ENCODE assay signal across 12 cellular contexts in genomic region chr15:72338617-72339321, GRCh38. TPM values are rescaled to one million over a fixed set of nuclear protein-coding genes. Genes with fewer than 3 reads are reported as not detected.
A peak's percentile ranks its signal among the peaks of the same experiment; 100 is the strongest.
DNase-seq lines count a peak whose midpoint lies in the region; ATAC-seq and TF ChIP-seq lines count a peak whose summit lies in the region.
"Had no signal": no experiment of that assay in that cellular context is flagged by ENCODE, and none has a peak within 500 bp of the region (broad histone marks: within the 10 kb centered on the region; RNA-seq: fewer than 3 reads in every experiment).

No MANE protein-coding gene starts in this region.

- DNase-seq in T-helper 17 cell (no peak), glutamatergic neuron (no peak), skeletal muscle cell (ENCODE audit: low read depth) (peak; percentile 80), NCI-H1092 treated with DMSO at 0.1 percent for 48 hours (lab: John Stamatoyannopoulos, UW) (no peak), G401 (ENCODE audit: low spot score) (no peak), endothelial cell (ENCODE audit: low spot score) (no peak)
- DNase-seq in activated CD8-positive, alpha-beta T cell treated with anti-CD3 and anti-CD28 coated beads, Interleukin-2, amount 10 ng/mL, durations not matched to agents 7 days and 5 days: no peak
- DNase-seq: activated T-cell treated with anti-CD3 and anti-CD28 coated beads, Interleukin-2, amount 50 U/mL, for 72 hours; cerebellar nuclear complex; NCI-H2081 treated with DMSO at 0.1 percent for 48 hours had no signal

- no peaks in the 10 kb centered on the region for H3K27me3 Mint-ChIP-seq in T-helper 17 cell
- peaks cover 3% of the 10 kb centered on the region for H3K27me3 Mint-ChIP-seq in glutamatergic neuron (ENCODE audit: unreplicated experiment)
- H3K27me3 Mint-ChIP-seq in activated CD8-positive, alpha-beta T cell treated with anti-CD3 and anti-CD28 coated beads, Interleukin-2, amount 10 ng/mL, durations not matched to agents 7 days and 5 days (ENCODE audit: low read depth): no peaks in the 10 kb centered on the region
- peaks cover 5% of the 10 kb centered on the region for H3K27me3 Mint-ChIP-seq in endothelial cell (ENCODE audit: unreplicated experiment)
- H3K27me3 Mint-ChIP-seq: memory B cell had no signal

- H3K9me3 ChIP-seq in T-helper 17 cell (ENCODE audit: control insufficient read depth, low read length, poor library complexity, severe bottlenecking): no peaks in the 10 kb centered on the region

- H3K27ac Mint-ChIP-seq in T-helper 17 cell: peak overlapping the region; percentile 8
- peak overlapping the region; percentile 69 for H3K27ac Mint-ChIP-seq in glutamatergic neuron (ENCODE audit: unreplicated experiment)
- H3K27ac Mint-ChIP-seq in activated CD8-positive, alpha-beta T cell treated with anti-CD3 and anti-CD28 coated beads, Interleukin-2, amount 10 ng/mL, durations not matched to agents 7 days and 5 days: no peak overlapping the region
- no peak overlapping the region for H3K27ac Mint-ChIP-seq in endothelial cell (ENCODE audit: unreplicated experiment)
- H3K27ac Mint-ChIP-seq: activated T-cell treated with anti-CD3 and anti-CD28 coated beads, Interleukin-2, amount 50 U/mL, for 72 hours; memory B cell had no signal

- H3K4me1 Mint-ChIP-seq in T-helper 17 cell (no peaks in the 10 kb centered on the region), glutamatergic neuron (ENCODE audit: low read depth, unreplicated experiment) (peaks cover 19% of the 10 kb centered on the region), endothelial cell (ENCODE audit: unreplicated experiment) (peaks cover 6% of the 10 kb centered on the region)
- H3K4me1 Mint-ChIP-seq in activated CD8-positive, alpha-beta T cell treated with anti-CD3 and anti-CD28 coated beads, Interleukin-2, amount 10 ng/mL, durations not matched to agents 7 days and 5 days (ENCODE audit: low read depth): no peaks in the 10 kb centered on the region
- H3K4me1 Mint-ChIP-seq: memory B cell had no signal

- H3K4me3 ChIP-seq in skeletal muscle cell (ENCODE audit: low read depth, low read length): no peak overlapping the region

- peaks cover 15% of the 10 kb centered on the region for H3K36me3 Mint-ChIP-seq in T-helper 17 cell (ENCODE audit: low read depth)
- no peaks in the 10 kb centered on the region for H3K36me3 Mint-ChIP-seq in glutamatergic neuron (ENCODE audit: unreplicated experiment)
- H3K36me3 Mint-ChIP-seq in activated CD8-positive, alpha-beta T cell treated with anti-CD3 and anti-CD28 coated beads, Interleukin-2, amount 10 ng/mL, durations not matched to agents 7 days and 5 days (ENCODE audit: low read depth): peaks cover 5% of the 10 kb centered on the region
- H3K36me3 Mint-ChIP-seq in endothelial cell (ENCODE audit: low read depth, unreplicated experiment): peaks cover 18% of the 10 kb centered on the region

- ATAC-seq in T-helper 17 cell: no peak
- ATAC-seq in activated CD8-positive, alpha-beta T cell treated with anti-CD3 and anti-CD28 coated beads, Interleukin-2, amount 10 ng/mL, durations not matched to agents 7 days and 5 days: no peak
- ATAC-seq: activated T-cell treated with anti-CD3 and anti-CD28 coated beads, Interleukin-2, amount 50 U/mL, for 72 hours had no signal

- H3K27ac ChIP-seq in C4-2B: peak overlapping the region; percentile 55

- no peaks in the 10 kb centered on the region for H3K9me3 Mint-ChIP-seq in glutamatergic neuron (ENCODE audit: unreplicated experiment)
- no peaks in the 10 kb centered on the region for H3K9me3 Mint-ChIP-seq in activated CD8-positive, alpha-beta T cell treated with anti-CD3 and anti-CD28 coated beads, Interleukin-2, amount 10 ng/mL, durations not matched to agents 7 days and 5 days (ENCODE audit: insufficient read depth)
- H3K9me3 Mint-ChIP-seq in endothelial cell (ENCODE audit: unreplicated experiment): no peaks in the 10 kb centered on the region
- H3K9me3 Mint-ChIP-seq: activated T-cell treated with anti-CD3 and anti-CD28 coated beads, Interleukin-2, amount 50 U/mL, for 72 hours; memory B cell had no signal

- CTCF ChIA-PET in activated CD8-positive, alpha-beta T cell treated with anti-CD3 and anti-CD28 coated beads, Interleukin-2, amount 10 ng/mL, durations not matched to agents 7 days and 5 days (lab: Charles Lee): no interaction called here

- POLR2A ChIA-PET in activated CD8-positive, alpha-beta T cell treated with anti-CD3 and anti-CD28 coated beads, Interleukin-2, amount 10 ng/mL, durations not matched to agents 7 days and 5 days (lab: Charles Lee): no interaction called here

- TF ChIP-seq CTCF in C4-2B (conservative IDR thresholded peaks at IDR 0.05) (no peak), glutamatergic neuron (IDR thresholded peaks at IDR 0.05; ENCODE audit: partially characterized antibody, unreplicated experiment) (no peak), endothelial cell (IDR thresholded peaks at IDR 0.05; ENCODE audit: unreplicated experiment) (no peak)

- H3K4me3 Mint-ChIP-seq in T-helper 17 cell (peak overlapping the region; percentile 64), glutamatergic neuron (ENCODE audit: unreplicated experiment) (peak overlapping the region; percentile 20), endothelial cell (ENCODE audit: unreplicated experiment) (no peak overlapping the region)
- H3K4me3 Mint-ChIP-seq in activated CD8-positive, alpha-beta T cell treated with anti-CD3 and anti-CD28 coated beads, Interleukin-2, amount 10 ng/mL, durations not matched to agents 7 days and 5 days: no peak overlapping the region
- H3K4me3 Mint-ChIP-seq: activated T-cell treated with anti-CD3 and anti-CD28 coated beads, Interleukin-2, amount 50 U/mL, for 72 hours; memory B cell had no signal

- in situ Hi-C loops in G401 (cut with HindIII; ENCODE audit: low sequenced_read_pairs): no loop called here

RNA-seq across cellular contexts. Expression of gene CELF6, which starts 18.8 kb away (rescaled TPM):
- 1 to 10 TPM; 1.4 to 1.9 TPM for total RNA-seq in T-helper 17 cell
- total RNA-seq in glutamatergic neuron (ENCODE audit: unreplicated experiment): 4.1 TPM
- under 1 TPM; 0.45 to 0.70 TPM for total RNA-seq in activated CD8-positive, alpha-beta T cell treated with anti-CD3 and anti-CD28 coated beads, Interleukin-2, amount 10 ng/mL, durations not matched to agents 7 days and 5 days
- total RNA-seq in G401 (2014; rRNA removed; shearing (Covaris generic)): 0.07 and 0.18 TPM in 2 replicates
- 0.21 TPM for total RNA-seq in endothelial cell (ENCODE audit: unreplicated experiment)

RNA-seq across cellular contexts. Expression of gene HEXA, which starts 37.0 kb away (rescaled TPM):
- total RNA-seq in T-helper 17 cell (10 to 100 TPM; 69.9 to 87.1 TPM), glutamatergic neuron (ENCODE audit: unreplicated experiment) (81.6 TPM), endothelial cell (ENCODE audit: unreplicated experiment) (123 TPM)
- total RNA-seq in activated CD8-positive, alpha-beta T cell treated with anti-CD3 and anti-CD28 coated beads, Interleukin-2, amount 10 ng/mL, durations not matched to agents 7 days and 5 days: 10 to 100 TPM; 80.9 to 87.3 TPM
- 98.4 and 125 TPM in 2 replicates for total RNA-seq in G401 (2014; rRNA removed; shearing (Covaris generic))

RNA-seq across cellular contexts. Expression of gene TMEM202, which starts 59.3 kb away (rescaled TPM):
- total RNA-seq in T-helper 17 cell: not detected
- not detected for total RNA-seq in glutamatergic neuron (ENCODE audit: unreplicated experiment)
- not detected for total RNA-seq in activated CD8-positive, alpha-beta T cell treated with anti-CD3 and anti-CD28 coated beads, Interleukin-2, amount 10 ng/mL, durations not matched to agents 7 days and 5 days
- not detected in 2 replicates for total RNA-seq in G401 (2014; rRNA removed; shearing (Covaris generic))
- not detected for total RNA-seq in endothelial cell (ENCODE audit: unreplicated experiment)
- total RNA-seq: activated T-cell treated with anti-CD3 and anti-CD28 coated beads, Interleukin-2, amount 50 U/mL, for 72 hours had no signal

Comparison
In these comparisons a context has a peak if more than half of its experiments do, and no peak if none do; other contexts are left out.
1. H3K27ac Mint-ChIP-seq: peak in T-helper 17 cell (single experiment) and glutamatergic neuron (single experiment); none in activated CD8-positive, alpha-beta T cell treated with anti-CD3 and anti-CD28 coated beads, Interleukin-2, amount 10 ng/mL, durations not matched to agents 7 days and 5 days (single experiment) and endothelial cell (single experiment).
2. H3K4me3 Mint-ChIP-seq: peak in T-helper 17 cell (single experiment) and glutamatergic neuron (single experiment); none in activated CD8-positive, alpha-beta T cell treated with anti-CD3 and anti-CD28 coated beads, Interleukin-2, amount 10 ng/mL, durations not matched to agents 7 days and 5 days (single experiment) and endothelial cell (single experiment).